Comparison of ENCODE assay signal across 21 cellular contexts in the genomic region with DNA sequence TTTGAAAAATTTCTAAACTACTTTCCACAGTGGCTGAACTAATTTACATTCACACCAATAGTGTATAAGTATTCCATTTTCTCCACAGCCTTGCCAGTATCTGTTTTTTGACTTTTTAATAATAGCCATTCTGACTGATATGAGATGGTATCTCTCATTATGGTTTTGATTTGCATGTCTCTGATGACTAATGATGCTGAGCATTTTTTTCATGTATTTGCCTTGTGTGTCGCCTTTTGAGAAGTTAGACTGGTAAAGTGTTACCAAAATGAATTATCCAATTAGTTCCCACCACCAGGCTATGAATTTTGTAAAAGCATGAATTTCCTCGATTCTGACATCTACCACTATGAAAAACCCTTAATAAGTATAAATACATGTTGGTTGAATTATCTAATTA.
A peak's percentile ranks its signal among the peaks of the same experiment; 100 is the strongest.
DNase-seq lines count a peak whose midpoint lies in the region; ATAC-seq and TF ChIP-seq lines count a peak whose summit lies in the region.
"Had no signal": no experiment of that assay in that cellular context is flagged by ENCODE, and none has a peak within 500 bp of the region (broad histone marks: within the 10 kb centered on the region; RNA-seq: fewer than 3 reads in every experiment).

No MANE protein-coding gene starts in this region.

- H2BK120ac ChIP-seq in IMR-90 (ENCODE audit: low read depth, low read length): no peak overlapping the region

- TF ChIP-seq RAD21 in IMR-90 (IDR thresholded peaks at IDR 0.05; ENCODE audit: low read length): no peak

- H3K23ac ChIP-seq in IMR-90 (ENCODE audit: low read depth, low read length): no peak overlapping the region

- H2AFZ ChIP-seq in IMR-90 (replicated peaks; ENCODE audit: low read length, poor library complexity): no peak overlapping the region

- DNase-seq in IMR-90: no peak
- DNase-seq in dermis blood vessel endothelial cell: peak; percentile 4
- peak; percentile 41 for DNase-seq in kidney tubule cell (ENCODE audit: low spot score)
- DNase-seq in NCI-H1417 treated with DMSO at 0.1 percent for 48 hours (lab: John Stamatoyannopoulos, UW): no peak
- DNase-seq in NCI-H146 (lab: John Stamatoyannopoulos, UW): no peak
- no peak for DNase-seq in RKO (ENCODE audit: low spot score)
- DNase-seq: activated CD4-positive, alpha-beta T cell treated with anti-CD3 and anti-CD28 coated beads, Interleukin-2, amount 50 U/mL, for 4 hours; activated CD8-positive, alpha-beta memory T cell treated with anti-CD3 and anti-CD28 coated beads, Interleukin-2, amount 50 U/mL, for 4 hours; activated naive CD8-positive, alpha-beta T cell treated with anti-CD3 and anti-CD28 coated beads for 36 hours; CD8-positive, alpha-beta T cell; effector memory CD8-positive, alpha-beta T cell; GDM1; heart right ventricle; left ventricle myocardium superior; NCI-H1105 treated with DMSO at 0.1 percent for 48 hours; SK-N-SH; stimulated activated CD4-positive, alpha-beta T cell treated with anti-CD3 and anti-CD28 coated beads, Interleukin-1b, Interleukin-23, amount 100 ng/mL, for 48 hours; T-helper 2 cell; testis; WERI-Rb-1 had no signal

- H4K5ac ChIP-seq in IMR-90 (ENCODE audit: low read depth, low read length): peak overlapping the region; percentile 12; the same call in 1 of the 2 replicates

- in situ Hi-C loops in IMR-90 (cut with MboI; ENCODE audit: low sequenced_read_pairs): no loop called here

- H3K79me1 ChIP-seq in IMR-90 (ENCODE audit: low read depth in 1 of 2, low read length in 2 of 2): no peaks in the 10 kb centered on the region

- no peak overlapping the region for H3K4me3 ChIP-seq in IMR-90 (ENCODE audit: insufficient read depth, low read depth, low read length)
- H3K4me3 ChIP-seq: heart right ventricle, testis had no signal

- no peak overlapping the region for H4K8ac ChIP-seq in IMR-90 (ENCODE audit: low read depth in 2 of 2, low read length in 2 of 2)

- no peak overlapping the region for H3K14ac ChIP-seq in IMR-90 (replicated peaks; ENCODE audit: low read depth, low read length)

- peaks cover 2% of the 10 kb centered on the region for H3K4me1 ChIP-seq in IMR-90 (ENCODE audit: control insufficient read depth, insufficient read depth, low read length)
- H3K4me1 ChIP-seq: testis had no signal

- BruUV-seq in IMR-90 (replicated peaks; lab: Mats Ljungman, UMichigan): no TSS peak

- H2BK5ac ChIP-seq in IMR-90 (ENCODE audit: low read depth, low read length, poor library complexity, severe bottlenecking): peak overlapping the region; percentile 67

- no peak for TF ChIP-seq POLR2A in IMR-90 (IDR thresholded peaks at IDR 0.05; ENCODE audit: low read depth, low read length)

- H3K4ac ChIP-seq in IMR-90 (ENCODE audit: low read depth, low read length): no peak overlapping the region

- no peak overlapping the region for H3K27ac ChIP-seq in IMR-90 (ENCODE audit: insufficient read depth, low read length)
- H3K27ac ChIP-seq: heart right ventricle, testis, WERI-Rb-1 had no signal

- H4K20me1 ChIP-seq in IMR-90 (ENCODE audit: insufficient read depth, low read length): no peaks in the 10 kb centered on the region

- H3K9me1 ChIP-seq in IMR-90 (ENCODE audit: insufficient read depth, low read length): no peaks in the 10 kb centered on the region

- H4K91ac ChIP-seq in IMR-90 (ENCODE audit: insufficient read depth, low read depth, low read length): no peak overlapping the region

- intact Hi-C loops in IMR-90 (cut with micrococcal nuclease): loop anchor here (2.0 to 10.0 kb wide), 3 partner anchors 361 to 535 kb away; partner anchors contain the start of gene ANTXR2

- no peak for TF ChIP-seq CTCF in IMR-90 (conservative IDR thresholded peaks at IDR 0.05; ENCODE audit: low read depth, low read length)

- no peak overlapping the region for H3K56ac ChIP-seq in IMR-90 (ENCODE audit: extremely low read depth, insufficient read depth, low read length)

- no peak overlapping the region for H2AK5ac ChIP-seq in IMR-90 (ENCODE audit: low read depth, low read length)

- H2BK20ac ChIP-seq in IMR-90 (ENCODE audit: low read depth, low read length): peak overlapping the region; percentile 42; the same call in 1 of the 2 replicates

- H3K9me3 ChIP-seq in IMR-90 (ENCODE audit: control insufficient read depth, insufficient read depth, low read length): no peaks in the 10 kb centered on the region
- H3K9me3 ChIP-seq: heart right ventricle, SK-N-SH, testis had no signal

- no peak overlapping the region for H2BK15ac ChIP-seq in IMR-90 (ENCODE audit: low read depth, low read length)

- dilution Hi-C loops in IMR-90 (cut with HindIII; ENCODE audit: low sequenced_read_pairs, unreplicated experiment): no loop called here

- peak overlapping the region; percentile 18; the same call in 1 of the 2 replicates for H3K18ac ChIP-seq in IMR-90 (ENCODE audit: low read depth, low read length)

- ATAC-seq in IMR-90 (ENCODE audit: low read depth) (no peak), GM19328 (IDR thresholded peaks at IDR 0.05; ENCODE audit: unreplicated experiment) (no peak)
- ATAC-seq: CD8-positive, alpha-beta T cell; effector memory CD8-positive, alpha-beta T cell; heart right ventricle; left ventricle myocardium superior had no signal

- WGBS in IMR-90 (ENCODE audit: extremely low coverage in 2 of 2, insufficient read length in 1 of 2), 2 experiments: no CpG with 5 or more reads among the region's 2 CpGs

- H3K9ac ChIP-seq in IMR-90 (ENCODE audit: low read depth, low read length): no peak overlapping the region
- H3K9ac ChIP-seq: SK-N-SH had no signal

- POLR2A ChIA-PET in IMR-90 (lab: Charles Lee; ENCODE audit: unreplicated experiment): no interaction called here

- no peak overlapping the region for H3K4me2 ChIP-seq in IMR-90 (ENCODE audit: low read depth, low read length)
- H3K4me2 ChIP-seq: SK-N-SH had no signal

- H3K36me3 ChIP-seq in IMR-90 (ENCODE audit: control insufficient read depth, insufficient read depth, low read length): no peaks in the 10 kb centered on the region
- H3K36me3 ChIP-seq: heart right ventricle, WERI-Rb-1 had no signal

- no peaks in the 10 kb centered on the region for H3K27me3 ChIP-seq in IMR-90 (ENCODE audit: control insufficient read depth, insufficient read depth, low read length)
- H3K27me3 ChIP-seq: heart right ventricle, testis had no signal

- CTCF ChIA-PET in IMR-90 (lab: Yijun Ruan, JAX): no interaction called here

- H2AK9ac ChIP-seq in IMR-90 (replicated peaks; ENCODE audit: low read depth, low read length, poor library complexity): no peak overlapping the region

TF ChIP-seq in IMR-90, 13 proteins besides CTCF, POLR2A, EP300 and RAD21:
- no peak for TF ChIP-seq RCOR1 (IDR thresholded peaks at IDR 0.05; ENCODE audit: insufficient replicate concordance, low read length)
TF ChIP-seq in IMR-90: peak in this region for 0.

Comparison
In these comparisons a context has a peak if more than half of its experiments do, and no peak if none do; other contexts are left out.
1. DNase-seq: peak in dermis blood vessel endothelial cell (single experiment) and kidney tubule cell (single experiment); none in IMR-90 (single experiment), NCI-H1417 treated with DMSO at 0.1 percent for 48 hours (single experiment), NCI-H146 (single experiment) and RKO (single experiment).